In the genomic region with DNA sequence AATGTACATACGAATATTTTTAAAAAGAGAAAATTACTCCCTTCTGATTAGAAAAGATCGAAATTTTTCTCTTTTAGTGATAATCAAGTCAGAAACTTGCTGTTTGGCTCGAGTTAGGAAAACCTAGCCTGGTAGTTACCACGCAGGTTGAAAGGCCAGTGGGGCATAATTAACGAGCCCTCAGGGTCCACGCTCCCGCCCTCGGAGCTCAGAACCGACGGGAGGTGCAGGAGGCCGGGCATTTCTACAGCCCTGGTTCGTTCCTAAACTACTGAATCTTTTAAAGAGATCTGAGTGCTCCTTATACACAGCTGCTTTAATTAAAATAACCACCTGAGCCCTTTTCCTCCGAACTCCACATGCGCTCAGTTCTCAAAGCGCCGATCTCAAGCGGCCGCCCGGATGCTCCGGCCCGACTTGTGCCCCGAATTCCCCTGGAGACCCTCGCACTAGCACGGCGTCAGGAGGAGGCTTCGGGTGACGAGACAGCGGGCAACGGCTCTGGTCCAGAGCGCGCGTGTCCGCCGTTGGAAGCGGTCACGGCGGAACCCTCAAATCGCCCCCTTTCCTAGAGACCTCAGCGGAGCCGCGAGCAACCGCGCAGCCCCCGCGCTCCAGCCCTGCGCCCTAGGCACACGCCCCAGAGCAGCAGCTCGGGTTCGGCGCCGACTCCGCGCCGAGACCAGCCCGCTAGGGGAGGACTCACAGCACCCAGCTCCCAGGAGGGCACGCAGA, we compare ENCODE assay signal across 3 cellular contexts.
TF ChIP-seq lines count a peak whose summit lies in the region.

No MANE protein-coding gene starts in this region.

TF ChIP-seq in IMR-90, 13 proteins besides CTCF, POLR2A, EP300 and RAD21:
- no peak for TF ChIP-seq SMC3 (IDR thresholded peaks at IDR 0.05; ENCODE audit: low read depth, low read length)
- TF ChIP-seq CHD1 (IDR thresholded peaks at IDR 0.05; ENCODE audit: low read depth, low read length), result 0 out of 2 replicates have a peak, but pooled peaks have one; percentile 72
- TF ChIP-seq, protein P1, sequence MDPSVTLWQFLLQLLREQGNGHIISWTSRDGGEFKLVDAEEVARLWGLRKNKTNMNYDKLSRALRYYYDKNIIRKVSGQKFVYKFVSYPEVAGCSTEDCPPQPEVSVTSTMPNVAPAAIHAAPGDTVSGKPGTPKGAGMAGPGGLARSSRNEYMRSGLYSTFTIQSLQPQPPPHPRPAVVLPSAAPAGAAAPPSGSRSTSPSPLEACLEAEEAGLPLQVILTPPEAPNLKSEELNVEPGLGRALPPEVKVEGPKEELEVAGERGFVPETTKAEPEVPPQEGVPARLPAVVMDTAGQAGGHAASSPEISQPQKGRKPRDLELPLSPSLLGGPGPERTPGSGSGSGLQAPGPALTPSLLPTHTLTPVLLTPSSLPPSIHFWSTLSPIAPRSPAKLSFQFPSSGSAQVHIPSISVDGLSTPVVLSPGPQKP (IDR thresholded peaks at IDR 0.05; ENCODE audit: borderline replicate concordance, low read depth, low read length), result no peak
- no peak for TF ChIP-seq RCOR1 (IDR thresholded peaks at IDR 0.05; ENCODE audit: insufficient replicate concordance, low read length)
TF ChIP-seq in IMR-90: peak in this region for 1.

TF ChIP-seq in GM12878, 131 proteins besides CTCF, POLR2A, EP300 and RAD21 (continues in another document):
- TF ChIP-seq, protein P2, sequence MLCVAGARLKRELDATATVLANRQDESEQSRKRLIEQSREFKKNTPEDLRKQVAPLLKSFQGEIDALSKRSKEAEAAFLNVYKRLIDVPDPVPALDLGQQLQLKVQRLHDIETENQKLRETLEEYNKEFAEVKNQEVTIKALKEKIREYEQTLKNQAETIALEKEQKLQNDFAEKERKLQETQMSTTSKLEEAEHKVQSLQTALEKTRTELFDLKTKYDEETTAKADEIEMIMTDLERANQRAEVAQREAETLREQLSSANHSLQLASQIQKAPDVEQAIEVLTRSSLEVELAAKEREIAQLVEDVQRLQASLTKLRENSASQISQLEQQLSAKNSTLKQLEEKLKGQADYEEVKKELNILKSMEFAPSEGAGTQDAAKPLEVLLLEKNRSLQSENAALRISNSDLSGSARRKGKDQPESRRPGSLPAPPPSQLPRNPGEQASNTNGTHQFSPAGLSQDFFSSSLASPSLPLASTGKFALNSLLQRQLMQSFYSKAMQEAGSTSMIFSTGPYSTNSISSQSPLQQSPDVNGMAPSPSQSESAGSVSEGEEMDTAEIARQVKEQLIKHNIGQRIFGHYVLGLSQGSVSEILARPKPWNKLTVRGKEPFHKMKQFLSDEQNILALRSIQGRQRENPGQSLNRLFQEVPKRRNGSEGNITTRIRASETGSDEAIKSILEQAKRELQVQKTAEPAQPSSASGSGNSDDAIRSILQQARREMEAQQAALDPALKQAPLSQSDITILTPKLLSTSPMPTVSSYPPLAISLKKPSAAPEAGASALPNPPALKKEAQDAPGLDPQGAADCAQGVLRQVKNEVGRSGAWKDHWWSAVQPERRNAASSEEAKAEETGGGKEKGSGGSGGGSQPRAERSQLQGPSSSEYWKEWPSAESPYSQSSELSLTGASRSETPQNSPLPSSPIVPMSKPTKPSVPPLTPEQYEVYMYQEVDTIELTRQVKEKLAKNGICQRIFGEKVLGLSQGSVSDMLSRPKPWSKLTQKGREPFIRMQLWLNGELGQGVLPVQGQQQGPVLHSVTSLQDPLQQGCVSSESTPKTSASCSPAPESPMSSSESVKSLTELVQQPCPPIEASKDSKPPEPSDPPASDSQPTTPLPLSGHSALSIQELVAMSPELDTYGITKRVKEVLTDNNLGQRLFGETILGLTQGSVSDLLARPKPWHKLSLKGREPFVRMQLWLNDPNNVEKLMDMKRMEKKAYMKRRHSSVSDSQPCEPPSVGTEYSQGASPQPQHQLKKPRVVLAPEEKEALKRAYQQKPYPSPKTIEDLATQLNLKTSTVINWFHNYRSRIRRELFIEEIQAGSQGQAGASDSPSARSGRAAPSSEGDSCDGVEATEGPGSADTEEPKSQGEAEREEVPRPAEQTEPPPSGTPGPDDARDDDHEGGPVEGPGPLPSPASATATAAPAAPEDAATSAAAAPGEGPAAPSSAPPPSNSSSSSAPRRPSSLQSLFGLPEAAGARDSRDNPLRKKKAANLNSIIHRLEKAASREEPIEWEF (IDR thresholded peaks at IDR 0.05; ENCODE audit: insufficient replicate concordance, low read depth, low read length), result no peak
- no peak for TF ChIP-seq MTA3 (IDR thresholded peaks at IDR 0.05; ENCODE audit: borderline replicate concordance, low read length)
- 0 out of 2 replicates have a peak, but pooled peaks have one; percentile 17 for TF ChIP-seq NR2F1 (conservative IDR thresholded peaks at IDR 0.05)
- no peak for TF ChIP-seq STAT3 (IDR thresholded peaks at IDR 0.05; ENCODE audit: low read depth, low read length)
- TF ChIP-seq, protein P3, sequence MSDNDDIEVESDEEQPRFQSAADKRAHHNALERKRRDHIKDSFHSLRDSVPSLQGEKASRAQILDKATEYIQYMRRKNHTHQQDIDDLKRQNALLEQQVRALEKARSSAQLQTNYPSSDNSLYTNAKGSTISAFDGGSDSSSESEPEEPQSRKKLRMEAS (IDR thresholded peaks at IDR 0.05; ENCODE audit: low read depth, low read length), result no peak
- peak; percentile 53 for TF ChIP-seq IKZF1 (conservative IDR thresholded peaks at IDR 0.05)
- 0 out of 2 replicates have a peak, but pooled peaks have one; percentile 37 for TF ChIP-seq ASH2L (IDR thresholded peaks at IDR 0.05; ENCODE audit: borderline replicate concordance, low read depth)
- TF ChIP-seq MTA2 (IDR thresholded peaks at IDR 0.05; ENCODE audit: low read depth), result no peak
- no peak for TF ChIP-seq TCF12 (IDR thresholded peaks at IDR 0.05; ENCODE audit: low read depth, low read length)
- no peak for TF ChIP-seq MYB (IDR thresholded peaks at IDR 0.05; ENCODE audit: borderline replicate concordance, low read depth, low read length)
- no peak for TF ChIP-seq ZNF24 (IDR thresholded peaks at IDR 0.05)
- TF ChIP-seq RBBP5 (conservative IDR thresholded peaks at IDR 0.05), result no peak
- TF ChIP-seq DPF2 (IDR thresholded peaks at IDR 0.05), result 0 out of 2 replicates have a peak, but pooled peaks have one; percentile 45
- no peak for TF ChIP-seq BMI1 (IDR thresholded peaks at IDR 0.05; ENCODE audit: borderline replicate concordance)
- TF ChIP-seq SMC3 (IDR thresholded peaks at IDR 0.05; ENCODE audit: borderline replicate concordance, low read length), result no peak
- TF ChIP-seq, protein P4, sequence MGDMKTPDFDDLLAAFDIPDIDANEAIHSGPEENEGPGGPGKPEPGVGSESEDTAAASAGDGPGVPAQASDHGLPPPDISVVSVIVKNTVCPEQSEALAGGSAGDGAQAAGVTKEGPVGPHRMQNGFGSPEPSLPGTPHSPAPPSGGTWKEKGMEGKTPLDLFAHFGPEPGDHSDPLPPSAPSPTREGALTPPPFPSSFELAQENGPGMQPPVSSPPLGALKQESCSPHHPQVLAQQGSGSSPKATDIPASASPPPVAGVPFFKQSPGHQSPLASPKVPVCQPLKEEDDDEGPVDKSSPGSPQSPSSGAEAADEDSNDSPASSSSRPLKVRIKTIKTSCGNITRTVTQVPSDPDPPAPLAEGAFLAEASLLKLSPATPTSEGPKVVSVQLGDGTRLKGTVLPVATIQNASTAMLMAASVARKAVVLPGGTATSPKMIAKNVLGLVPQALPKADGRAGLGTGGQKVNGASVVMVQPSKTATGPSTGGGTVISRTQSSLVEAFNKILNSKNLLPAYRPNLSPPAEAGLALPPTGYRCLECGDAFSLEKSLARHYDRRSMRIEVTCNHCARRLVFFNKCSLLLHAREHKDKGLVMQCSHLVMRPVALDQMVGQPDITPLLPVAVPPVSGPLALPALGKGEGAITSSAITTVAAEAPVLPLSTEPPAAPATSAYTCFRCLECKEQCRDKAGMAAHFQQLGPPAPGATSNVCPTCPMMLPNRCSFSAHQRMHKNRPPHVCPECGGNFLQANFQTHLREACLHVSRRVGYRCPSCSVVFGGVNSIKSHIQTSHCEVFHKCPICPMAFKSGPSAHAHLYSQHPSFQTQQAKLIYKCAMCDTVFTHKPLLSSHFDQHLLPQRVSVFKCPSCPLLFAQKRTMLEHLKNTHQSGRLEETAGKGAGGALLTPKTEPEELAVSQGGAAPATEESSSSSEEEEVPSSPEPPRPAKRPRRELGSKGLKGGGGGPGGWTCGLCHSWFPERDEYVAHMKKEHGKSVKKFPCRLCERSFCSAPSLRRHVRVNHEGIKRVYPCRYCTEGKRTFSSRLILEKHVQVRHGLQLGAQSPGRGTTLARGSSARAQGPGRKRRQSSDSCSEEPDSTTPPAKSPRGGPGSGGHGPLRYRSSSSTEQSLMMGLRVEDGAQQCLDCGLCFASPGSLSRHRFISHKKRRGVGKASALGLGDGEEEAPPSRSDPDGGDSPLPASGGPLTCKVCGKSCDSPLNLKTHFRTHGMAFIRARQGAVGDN (IDR thresholded peaks at IDR 0.05), result 0 out of 2 replicates have a peak, but pooled peaks have one; percentile 16

TF ChIP-seq in liver, 16 proteins besides CTCF, POLR2A, EP300 and RAD21:
- TF ChIP-seq HNF4A (conservative IDR thresholded peaks at IDR 0.05), result peak in 1 of 2 donors; percentile 25
- TF ChIP-seq GABPA (IDR thresholded peaks at IDR 0.05 in 1 of 2, conservative IDR thresholded peaks at IDR 0.05 in 1 of 2), result no peak
TF ChIP-seq in liver: peak in this region for 1.
